Comparison of ENCODE assay signal across 24 cellular contexts in genomic region chr2:870426-870825, GRCh38.
"Had no signal": no experiment of that assay in that cellular context is flagged by ENCODE, and none has a peak within 500 bp of the region (broad histone marks: within the 10 kb centered on the region; RNA-seq: fewer than 3 reads in every experiment).

No MANE protein-coding gene starts in this region.

- DNase-seq: activated CD4-positive, alpha-beta T cell treated with anti-CD3 and anti-CD28 coated beads for 4 hours; activated CD8-positive, alpha-beta memory T cell treated with anti-CD3 and anti-CD28 coated beads, Interleukin-2, amount 50 U/mL, for 4 hours; activated CD8-positive, alpha-beta T cell treated with anti-CD3 and anti-CD28 coated beads for 36 hours; activated naive CD4-positive, alpha-beta T cell treated with anti-CD3 and anti-CD28 coated beads for 36 hours; adrenal gland; anterior cingulate cortex; caudate nucleus; MG63; MV-4-11; NCI-H1092 treated with DMSO at 0.1 percent for 48 hours; NCI-H1417 treated with DMSO at 0.1 percent for 48 hours; NCI-H1694; NCI-H2029; NCI-H2107; NCI-H2171 treated with DMSO at 0.1 percent for 48 hours; NCI-H226; NCI-H510A; NCI-H526 treated with DMSO at 0.1 percent for 48 hours; NCI-H82; OCI-M1; RPMI8226; SJCRH30; SW 1271 had no signal

- H3K36me3 Mint-ChIP-seq: activated naive CD8-positive, alpha-beta T cell had no signal

- H3K4me3 ChIP-seq: adrenal gland, MG63, SJCRH30 had no signal

- H3K9me3 Mint-ChIP-seq: activated CD8-positive, alpha-beta T cell treated with anti-CD3 and anti-CD28 coated beads for 36 hours; activated naive CD4-positive, alpha-beta T cell treated with anti-CD3 and anti-CD28 coated beads for 36 hours had no signal

- H3K27me3 ChIP-seq: adrenal gland, SJCRH30 had no signal

- H3K4me3 Mint-ChIP-seq: activated CD8-positive, alpha-beta T cell treated with anti-CD3 and anti-CD28 coated beads for 36 hours; activated naive CD4-positive, alpha-beta T cell treated with anti-CD3 and anti-CD28 coated beads for 36 hours; activated naive CD8-positive, alpha-beta T cell had no signal

- H3K27ac Mint-ChIP-seq: activated CD8-positive, alpha-beta T cell treated with anti-CD3 and anti-CD28 coated beads for 36 hours; activated naive CD4-positive, alpha-beta T cell treated with anti-CD3 and anti-CD28 coated beads for 36 hours; activated naive CD8-positive, alpha-beta T cell had no signal

- H3K27me3 Mint-ChIP-seq: activated CD8-positive, alpha-beta T cell treated with anti-CD3 and anti-CD28 coated beads for 36 hours had no signal

- H3K4me1 ChIP-seq: adrenal gland, SJCRH30 had no signal

- H3K36me3 ChIP-seq: adrenal gland, MG63, SJCRH30 had no signal

- H3K27ac ChIP-seq: SJCRH30 had no signal

- H3K9me3 ChIP-seq: adrenal gland, MG63, SJCRH30 had no signal
